28 cellular contexts compared by ENCODE assay signal in the genomic region with DNA sequence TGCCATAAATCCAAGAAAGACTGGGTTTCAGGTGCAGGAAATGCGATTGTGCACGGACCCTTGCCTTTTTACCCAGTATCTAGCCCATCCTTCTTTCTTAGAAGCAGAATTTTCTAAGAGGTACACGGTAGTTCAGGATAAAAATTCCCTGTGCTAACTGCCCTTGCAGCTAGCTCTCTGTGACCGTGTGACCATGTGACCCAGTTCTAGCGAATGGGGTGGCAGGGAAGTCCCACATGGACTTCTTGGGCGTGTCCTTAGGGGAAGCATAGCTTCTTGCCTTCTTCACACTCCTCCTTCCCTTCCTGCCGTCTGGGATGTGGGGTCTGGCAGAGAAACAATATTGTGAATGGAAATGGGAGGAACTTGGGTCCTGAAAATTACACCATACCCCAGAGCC.
"Had no signal": no experiment of that assay in that cellular context is flagged by ENCODE, and none has a peak within 500 bp of the region (broad histone marks: within the 10 kb centered on the region; RNA-seq: fewer than 3 reads in every experiment).

No MANE protein-coding gene starts in this region.

- H3K36me3 ChIP-seq: left ventricle myocardium inferior, neural progenitor cell, neutrophil, ovary, right atrium auricular region, right lobe of liver, suprapubic skin, thoracic aorta, tibial artery, upper lobe of right lung had no signal

- H3K9me3 Mint-ChIP-seq: natural killer cell; neural progenitor cell; stimulated activated naive CD8-positive, alpha-beta T cell treated with anti-CD3 and anti-CD28 coated beads, Interleukin-15, Interleukin-2, amounts not matched to agents 100 ng/mL and 50 ng/mL, for 24 hours had no signal

- DNase-seq: hypothalamus; islet precursor cell; left ventricle myocardium inferior; mesendoderm; naive B cell; natural killer cell; nephron progenitor cell; ovary; right lobe of liver; stimulated activated CD4-positive, alpha-beta T cell treated with anti-CD3 and anti-CD28 coated beads, Interleukin-12 subunit alpha, Interleukin-12 subunit beta, amount 100 ng/mL, for 4 hours; stimulated activated CD4-positive, alpha-beta T cell treated with anti-CD3 and anti-CD28 coated beads, Interleukin-15, amount 100 ng/mL, for 24 hours; stimulated activated CD4-positive, alpha-beta T cell treated with anti-CD3 and anti-CD28 coated beads, Interleukin-2, amount 100 ng/mL, for 24 hours; stimulated activated CD4-positive, alpha-beta T cell treated with anti-CD3 and anti-CD28 coated beads, Interleukin-4, amount 100 ng/mL, for 1 hour; stimulated activated naive CD4-positive, alpha-beta T cell; tibial artery; trophoblast cell; upper lobe of right lung had no signal

- FAIRE-seq: urothelium cell line had no signal

- H3K27me3 ChIP-seq: neural progenitor cell, neutrophil, ovary, right atrium auricular region, right lobe of liver, suprapubic skin, tibial artery, upper lobe of right lung had no signal

- H3K4me3 ChIP-seq: left ventricle myocardium inferior, lung, neural progenitor cell, ovary, right atrium auricular region, right lobe of liver, skin epidermis, suprapubic skin, thoracic aorta, tibial artery, upper lobe of right lung had no signal

- H3K4me2 ChIP-seq: neural progenitor cell had no signal

- H3K4me1 ChIP-seq: left ventricle myocardium inferior, neural progenitor cell, right atrium auricular region, right lobe of liver, tibial artery, upper lobe of right lung had no signal

- H3K9me3 ChIP-seq: left ventricle myocardium inferior, neutrophil, ovary, right atrium auricular region, right lobe of liver, suprapubic skin, thoracic aorta, tibial artery, upper lobe of right lung had no signal

- H3K4me3 Mint-ChIP-seq: mesothelial cell of epicardium; natural killer cell; nephron progenitor cell; neural progenitor cell; stimulated activated naive CD8-positive, alpha-beta T cell treated with anti-CD3 and anti-CD28 coated beads, Interleukin-15, Interleukin-2, amounts not matched to agents 100 ng/mL and 50 ng/mL, for 24 hours had no signal

- H3K27me3 Mint-ChIP-seq: progenitor cell of endocrine pancreas; stimulated activated naive CD8-positive, alpha-beta T cell treated with anti-CD3 and anti-CD28 coated beads, Interleukin-15, Interleukin-2, amounts not matched to agents 100 ng/mL and 50 ng/mL, for 24 hours had no signal

- H3K9ac ChIP-seq: neural progenitor cell had no signal

- H3K27ac Mint-ChIP-seq: mesothelial cell of epicardium; natural killer cell; nephron progenitor cell; neural progenitor cell; progenitor cell of endocrine pancreas; stimulated activated naive CD8-positive, alpha-beta T cell treated with anti-CD3 and anti-CD28 coated beads, Interleukin-15, Interleukin-2, amounts not matched to agents 100 ng/mL and 50 ng/mL, for 24 hours had no signal

- H3K27ac ChIP-seq: left ventricle myocardium inferior, neural progenitor cell, neutrophil, ovary, right atrium auricular region, right lobe of liver, skin epidermis, suprapubic skin, thoracic aorta, tibial artery, upper lobe of right lung had no signal

- H2AFZ ChIP-seq: neural progenitor cell had no signal

- ATAC-seq: natural killer cell, upper lobe of right lung had no signal

- H3K36me3 Mint-ChIP-seq: mesothelial cell of epicardium, natural killer cell, neural progenitor cell had no signal
